Comparison of ENCODE assay signal across 1 cellular context in the genomic region with DNA sequence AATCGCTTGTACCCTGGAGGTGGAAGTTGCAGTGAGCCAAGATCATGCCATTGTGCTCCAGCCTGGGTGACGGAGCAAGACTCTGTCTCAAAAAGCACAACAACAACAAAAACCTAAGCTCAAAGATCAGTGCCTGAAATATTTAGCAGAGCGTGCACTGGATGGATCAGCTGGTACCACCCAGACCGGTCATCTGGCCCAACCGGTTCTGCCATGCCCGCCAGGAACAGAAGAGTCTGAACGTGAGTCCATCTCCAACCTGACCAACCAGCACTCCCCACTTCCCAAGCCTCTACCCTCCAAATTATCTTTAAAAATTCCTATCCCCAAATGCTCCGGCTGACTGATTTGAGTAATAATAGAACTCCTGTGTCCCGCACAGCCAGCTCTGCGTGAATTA.
TF ChIP-seq lines count a peak whose summit lies in the region.

No MANE protein-coding gene starts in this region.

TF ChIP-seq in GM23338, 12 proteins besides CTCF, POLR2A, EP300 and RAD21 (continued from another document):
- TF ChIP-seq, protein P1, sequence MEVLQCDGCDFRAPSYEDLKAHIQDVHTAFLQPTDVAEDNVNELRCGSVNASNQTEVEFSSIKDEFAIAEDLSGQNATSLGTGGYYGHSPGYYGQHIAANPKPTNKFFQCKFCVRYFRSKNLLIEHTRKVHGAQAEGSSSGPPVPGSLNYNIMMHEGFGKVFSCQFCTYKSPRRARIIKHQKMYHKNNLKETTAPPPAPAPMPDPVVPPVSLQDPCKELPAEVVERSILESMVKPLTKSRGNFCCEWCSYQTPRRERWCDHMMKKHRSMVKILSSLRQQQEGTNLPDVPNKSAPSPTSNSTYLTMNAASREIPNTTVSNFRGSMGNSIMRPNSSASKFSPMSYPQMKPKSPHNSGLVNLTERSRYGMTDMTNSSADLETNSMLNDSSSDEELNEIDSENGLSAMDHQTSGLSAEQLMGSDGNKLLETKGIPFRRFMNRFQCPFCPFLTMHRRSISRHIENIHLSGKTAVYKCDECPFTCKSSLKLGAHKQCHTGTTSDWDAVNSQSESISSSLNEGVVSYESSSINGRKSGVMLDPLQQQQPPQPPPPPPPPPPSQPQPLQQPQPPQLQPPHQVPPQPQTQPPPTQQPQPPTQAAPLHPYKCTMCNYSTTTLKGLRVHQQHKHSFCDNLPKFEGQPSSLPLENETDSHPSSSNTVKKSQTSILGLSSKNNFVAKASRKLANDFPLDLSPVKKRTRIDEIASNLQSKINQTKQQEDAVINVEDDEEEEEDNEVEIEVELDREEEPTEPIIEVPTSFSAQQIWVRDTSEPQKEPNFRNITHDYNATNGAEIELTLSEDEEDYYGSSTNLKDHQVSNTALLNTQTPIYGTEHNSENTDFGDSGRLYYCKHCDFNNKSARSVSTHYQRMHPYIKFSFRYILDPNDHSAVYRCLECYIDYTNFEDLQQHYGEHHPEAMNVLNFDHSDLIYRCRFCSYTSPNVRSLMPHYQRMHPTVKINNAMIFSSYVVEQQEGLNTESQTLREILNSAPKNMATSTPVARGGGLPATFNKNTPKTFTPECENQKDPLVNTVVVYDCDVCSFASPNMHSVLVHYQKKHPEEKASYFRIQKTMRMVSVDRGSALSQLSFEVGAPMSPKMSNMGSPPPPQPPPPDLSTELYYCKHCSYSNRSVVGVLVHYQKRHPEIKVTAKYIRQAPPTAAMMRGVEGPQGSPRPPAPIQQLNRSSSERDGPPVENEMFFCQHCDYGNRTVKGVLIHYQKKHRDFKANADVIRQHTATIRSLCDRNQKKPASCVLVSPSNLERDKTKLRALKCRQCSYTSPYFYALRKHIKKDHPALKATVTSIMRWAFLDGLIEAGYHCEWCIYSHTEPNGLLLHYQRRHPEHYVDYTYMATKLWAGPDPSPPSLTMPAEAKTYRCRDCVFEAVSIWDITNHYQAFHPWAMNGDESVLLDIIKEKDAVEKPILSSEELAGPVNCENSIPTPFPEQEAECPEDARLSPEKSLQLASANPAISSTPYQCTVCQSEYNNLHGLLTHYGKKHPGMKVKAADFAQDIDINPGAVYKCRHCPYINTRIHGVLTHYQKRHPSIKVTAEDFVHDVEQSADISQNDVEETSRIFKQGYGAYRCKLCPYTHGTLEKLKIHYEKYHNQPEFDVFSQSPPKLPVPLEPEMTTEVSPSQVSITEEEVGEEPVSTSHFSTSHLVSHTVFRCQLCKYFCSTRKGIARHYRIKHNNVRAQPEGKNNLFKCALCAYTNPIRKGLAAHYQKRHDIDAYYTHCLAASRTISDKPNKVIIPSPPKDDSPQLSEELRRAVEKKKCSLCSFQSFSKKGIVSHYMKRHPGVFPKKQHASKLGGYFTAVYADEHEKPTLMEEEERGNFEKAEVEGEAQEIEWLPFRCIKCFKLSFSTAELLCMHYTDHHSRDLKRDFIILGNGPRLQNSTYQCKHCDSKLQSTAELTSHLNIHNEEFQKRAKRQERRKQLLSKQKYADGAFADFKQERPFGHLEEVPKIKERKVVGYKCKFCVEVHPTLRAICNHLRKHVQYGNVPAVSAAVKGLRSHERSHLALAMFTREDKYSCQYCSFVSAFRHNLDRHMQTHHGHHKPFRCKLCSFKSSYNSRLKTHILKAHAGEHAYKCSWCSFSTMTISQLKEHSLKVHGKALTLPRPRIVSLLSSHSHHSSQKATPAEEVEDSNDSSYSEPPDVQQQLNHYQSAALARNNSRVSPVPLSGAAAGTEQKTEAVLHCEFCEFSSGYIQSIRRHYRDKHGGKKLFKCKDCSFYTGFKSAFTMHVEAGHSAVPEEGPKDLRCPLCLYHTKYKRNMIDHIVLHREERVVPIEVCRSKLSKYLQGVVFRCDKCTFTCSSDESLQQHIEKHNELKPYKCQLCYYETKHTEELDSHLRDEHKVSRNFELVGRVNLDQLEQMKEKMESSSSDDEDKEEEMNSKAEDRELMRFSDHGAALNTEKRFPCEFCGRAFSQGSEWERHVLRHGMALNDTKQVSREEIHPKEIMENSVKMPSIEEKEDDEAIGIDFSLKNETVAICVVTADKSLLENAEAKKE (CRISPR knock-in tag; IDR thresholded peaks at IDR 0.05), result no peak
- TF ChIP-seq JUNB (IDR thresholded peaks at IDR 0.05; ENCODE audit: unreplicated experiment), result no peak
- no peak for TF ChIP-seq EZH2phosphoT487 (IDR thresholded peaks at IDR 0.05; ENCODE audit: unreplicated experiment)
- TF ChIP-seq POLR2AphosphoS5 (IDR thresholded peaks at IDR 0.05; ENCODE audit: low read depth), result no peak
- TF ChIP-seq CREB1 (CRISPR knock-in tag; IDR thresholded peaks at IDR 0.05; ENCODE audit: low read depth), result no peak
- TF ChIP-seq STAT1 (IDR thresholded peaks at IDR 0.05; ENCODE audit: unreplicated experiment), result no peak
- TF ChIP-seq ZNF114 (CRISPR knock-in tag; IDR thresholded peaks at IDR 0.05), result no peak
- TF ChIP-seq, protein P2, sequence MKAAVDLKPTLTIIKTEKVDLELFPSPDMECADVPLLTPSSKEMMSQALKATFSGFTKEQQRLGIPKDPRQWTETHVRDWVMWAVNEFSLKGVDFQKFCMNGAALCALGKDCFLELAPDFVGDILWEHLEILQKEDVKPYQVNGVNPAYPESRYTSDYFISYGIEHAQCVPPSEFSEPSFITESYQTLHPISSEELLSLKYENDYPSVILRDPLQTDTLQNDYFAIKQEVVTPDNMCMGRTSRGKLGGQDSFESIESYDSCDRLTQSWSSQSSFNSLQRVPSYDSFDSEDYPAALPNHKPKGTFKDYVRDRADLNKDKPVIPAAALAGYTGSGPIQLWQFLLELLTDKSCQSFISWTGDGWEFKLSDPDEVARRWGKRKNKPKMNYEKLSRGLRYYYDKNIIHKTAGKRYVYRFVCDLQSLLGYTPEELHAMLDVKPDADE (IDR thresholded peaks at IDR 0.05), result no peak
